ENCODE assay signal across 17 cellular contexts in genomic region chr17:76783146-76783545, GRCh38.
"Had no signal": no experiment of that assay in that cellular context is flagged by ENCODE, and none has a peak within 500 bp of the region (broad histone marks: within the 10 kb centered on the region; RNA-seq: fewer than 3 reads in every experiment).

No MANE protein-coding gene starts in this region.

- H3K4me3 ChIP-seq: heart right ventricle, prostate gland, right lobe of liver, thoracic aorta, transverse colon had no signal

- H3K27ac ChIP-seq: heart right ventricle, parathyroid adenoma, prostate gland, right lobe of liver, thoracic aorta had no signal

- H3K9me3 ChIP-seq: heart right ventricle, prostate gland, right lobe of liver, thoracic aorta, transverse colon had no signal

- H3K4me3 Mint-ChIP-seq: naive B cell; nephron; stimulated activated naive B cell treated with anti-CD40 and anti-IgM and Interleukin-4, amounts not matched to agents 10 μg/mL and 1 μg/mL and 100 μg/mL, for 72 hours; stimulated activated naive CD8-positive, alpha-beta T cell treated with anti-CD3 and anti-CD28 coated beads, Interleukin-15, amount 100 ng/mL, for 72 hours had no signal

- H3K79me2 ChIP-seq: parathyroid adenoma had no signal

- H2AFZ ChIP-seq: parathyroid adenoma had no signal

- ATAC-seq: esophagus mucosa; heart right ventricle; right lobe of liver; stimulated activated naive B cell treated with anti-CD40 and anti-IgM and Interleukin-4, amounts not matched to agents 10 μg/mL and 1 μg/mL and 100 μg/mL, for 72 hours; stimulated activated naive CD8-positive, alpha-beta T cell treated with anti-CD3 and anti-CD28 coated beads, Interleukin-15, amount 100 ng/mL, for 72 hours had no signal

- H3K4me1 Mint-ChIP-seq: naive B cell; nephron; stimulated activated naive CD8-positive, alpha-beta T cell treated with anti-CD3 and anti-CD28 coated beads, Interleukin-15, amount 100 ng/mL, for 72 hours had no signal

- H3K9ac ChIP-seq: parathyroid adenoma had no signal

- H3K4me1 ChIP-seq: heart right ventricle, parathyroid adenoma, prostate gland, right lobe of liver, transverse colon had no signal

- H3K9me3 Mint-ChIP-seq: naive B cell; nephron; stimulated activated naive B cell treated with anti-CD40 and anti-IgM and Interleukin-4, amounts not matched to agents 10 μg/mL and 1 μg/mL and 100 μg/mL, for 72 hours; stimulated activated naive CD8-positive, alpha-beta T cell treated with anti-CD3 and anti-CD28 coated beads, Interleukin-15, amount 100 ng/mL, for 72 hours had no signal

- H3K27me3 Mint-ChIP-seq: naive B cell; stimulated activated naive B cell treated with anti-CD40 and anti-IgM and Interleukin-4, amounts not matched to agents 10 μg/mL and 1 μg/mL and 100 μg/mL, for 72 hours; stimulated activated naive CD8-positive, alpha-beta T cell treated with anti-CD3 and anti-CD28 coated beads, Interleukin-15, amount 100 ng/mL, for 72 hours had no signal

- DNase-seq: effector memory CD4-positive, alpha-beta T cell; heart right ventricle; hypothalamus; kidney glomerular epithelial cell; mesendoderm; naive B cell; right lobe of liver; stimulated activated CD4-positive, alpha-beta T cell treated with anti-CD3 and anti-CD28 coated beads, Interleukin-1b, Interleukin-23, amount 100 ng/mL, for 48 hours; stimulated activated CD4-positive, alpha-beta T cell treated with anti-CD3 and anti-CD28 coated beads, Interleukin-4, amount 100 ng/mL, for 24 hours; stimulated activated naive B cell treated with anti-CD40 and anti-IgM and Interleukin-4, amounts not matched to agents 10 μg/mL and 1 μg/mL and 100 μg/mL, for 72 hours; stimulated activated naive CD8-positive, alpha-beta T cell treated with anti-CD3 and anti-CD28 coated beads, Interleukin-15, amount 100 ng/mL, for 72 hours; transverse colon had no signal

- H3K27ac Mint-ChIP-seq: naive B cell; nephron; stimulated activated naive B cell treated with anti-CD40 and anti-IgM and Interleukin-4, amounts not matched to agents 10 μg/mL and 1 μg/mL and 100 μg/mL, for 72 hours had no signal

- H3K27me3 ChIP-seq: heart right ventricle, right lobe of liver, transverse colon had no signal

- H3K36me3 ChIP-seq: prostate gland had no signal
